1 cellular context compared by ENCODE assay signal in genomic region chr10:35685858-35686257, GRCh38.
TF ChIP-seq lines count a peak whose summit lies in the region.

No MANE protein-coding gene starts in this region.

TF ChIP-seq in HEK293, 187 proteins besides CTCF, POLR2A, EP300 and RAD21:
- TF ChIP-seq ZNF518A (tag by site-specific recombination; conservative IDR thresholded peaks at IDR 0.05; ENCODE audit: low read depth) (peak; percentile 88), OVOL3 (tag by site-specific recombination; IDR thresholded peaks at IDR 0.05) (peak; percentile 47; the same call in 1 of the 2 replicates), ZNF704 (tag by site-specific recombination; IDR thresholded peaks at IDR 0.05) (peak; percentile 72; the same call in 1 of the 2 replicates), ZNF266 (tag by site-specific recombination; IDR thresholded peaks at IDR 0.05; ENCODE audit: low read depth) (peak; percentile 88), ZNF202 (tag by site-specific recombination; IDR thresholded peaks at IDR 0.05; ENCODE audit: borderline replicate concordance) (peak; percentile 77), ZBTB8A (tag by site-specific recombination; IDR thresholded peaks at IDR 0.05) (peak; percentile 80), ZBTB1 (tag by site-specific recombination; IDR thresholded peaks at IDR 0.05) (0 out of 2 replicates have a peak, but pooled peaks have one; percentile 50), ZBTB21 (tag by site-specific recombination; IDR thresholded peaks at IDR 0.05) (peak; percentile 45; the same call in 1 of the 2 replicates), ZNF654 (tag by site-specific recombination; IDR thresholded peaks at IDR 0.05; ENCODE audit: low read depth) (peak; percentile 32), ZNF501 (tag by site-specific recombination; IDR thresholded peaks at IDR 0.05) (0 out of 2 replicates have a peak, but pooled peaks have one; percentile 32), ZNF341 (tag by site-specific recombination; IDR thresholded peaks at IDR 0.05; ENCODE audit: low read depth) (peak; percentile 33; the same call in 1 of the 2 replicates), ZNF19 (tag by site-specific recombination; IDR thresholded peaks at IDR 0.05; ENCODE audit: low read depth) (0 out of 2 replicates have a peak, but pooled peaks have one; percentile 76), ZNF138 (tag by site-specific recombination; IDR thresholded peaks at IDR 0.05; ENCODE audit: borderline replicate concordance) (0 out of 2 replicates have a peak, but pooled peaks have one; percentile 18), ZNF560 (tag by site-specific recombination; IDR thresholded peaks at IDR 0.05; ENCODE audit: borderline replicate concordance) (peak; percentile 76; the same call in 1 of the 2 replicates), ZNF18 (tag by site-specific recombination; IDR thresholded peaks at IDR 0.05) (0 out of 2 replicates have a peak, but pooled peaks have one; percentile 20), ZNF664 (tag by site-specific recombination; IDR thresholded peaks at IDR 0.05) (peak; percentile 71; the same call in 1 of the 2 replicates), GLI2 (tag by site-specific recombination; IDR thresholded peaks at IDR 0.05; ENCODE audit: borderline replicate concordance, low read depth) (peak; percentile 32; the same call in 1 of the 2 replicates), ZNF354C (tag by site-specific recombination; IDR thresholded peaks at IDR 0.05; ENCODE audit: borderline replicate concordance, low read depth) (peak; percentile 75; the same call in 1 of the 2 replicates), ZNF394 (tag by site-specific recombination; IDR thresholded peaks at IDR 0.05; ENCODE audit: borderline replicate concordance) (peak; percentile 95), ZNF404 (tag by site-specific recombination; IDR thresholded peaks at IDR 0.05) (0 out of 2 replicates have a peak, but pooled peaks have one; percentile 71), ZNF433 (tag by site-specific recombination; IDR thresholded peaks at IDR 0.05; ENCODE audit: low read depth) (peak; percentile 92), ZNF140 (tag by site-specific recombination; IDR thresholded peaks at IDR 0.05) (peak; percentile 85), ZNF292 (tag by site-specific recombination; IDR thresholded peaks at IDR 0.05; ENCODE audit: borderline replicate concordance, low read depth) (peak; percentile 56; the same call in 1 of the 2 replicates), ZNF510 (tag by site-specific recombination; IDR thresholded peaks at IDR 0.05; ENCODE audit: insufficient replicate concordance) (peak; percentile 80), ZNF426 (tag by site-specific recombination; IDR thresholded peaks at IDR 0.05) (peak; percentile 91), ZNF121 (tag by site-specific recombination; IDR thresholded peaks at IDR 0.05) (peak; percentile 54; the same call in 1 of the 2 replicates), ZNF558 (tag by site-specific recombination; IDR thresholded peaks at IDR 0.05) (0 out of 2 replicates have a peak, but pooled peaks have one; percentile 46), ZNF530 (tag by site-specific recombination; IDR thresholded peaks at IDR 0.05; ENCODE audit: low read depth) (peak; percentile 85; the same call in 1 of the 2 replicates), ZXDB (tag by site-specific recombination; IDR thresholded peaks at IDR 0.05) (peak; percentile 71), ZNF555 (tag by site-specific recombination; conservative IDR thresholded peaks at IDR 0.05) (peak; percentile 84), ZNF623 (tag by site-specific recombination; IDR thresholded peaks at IDR 0.05) (peak; percentile 76), ZFP3 (tag by site-specific recombination; IDR thresholded peaks at IDR 0.05; ENCODE audit: low read depth) (peak; percentile 52; the same call in 1 of the 2 replicates), ZNF529 (tag by site-specific recombination; IDR thresholded peaks at IDR 0.05; ENCODE audit: insufficient replicate concordance) (peak; percentile 31), ZNF514 (tag by site-specific recombination; IDR thresholded peaks at IDR 0.05) (0 out of 2 replicates have a peak, but pooled peaks have one; percentile 27)
- TF ChIP-seq, protein P1, sequence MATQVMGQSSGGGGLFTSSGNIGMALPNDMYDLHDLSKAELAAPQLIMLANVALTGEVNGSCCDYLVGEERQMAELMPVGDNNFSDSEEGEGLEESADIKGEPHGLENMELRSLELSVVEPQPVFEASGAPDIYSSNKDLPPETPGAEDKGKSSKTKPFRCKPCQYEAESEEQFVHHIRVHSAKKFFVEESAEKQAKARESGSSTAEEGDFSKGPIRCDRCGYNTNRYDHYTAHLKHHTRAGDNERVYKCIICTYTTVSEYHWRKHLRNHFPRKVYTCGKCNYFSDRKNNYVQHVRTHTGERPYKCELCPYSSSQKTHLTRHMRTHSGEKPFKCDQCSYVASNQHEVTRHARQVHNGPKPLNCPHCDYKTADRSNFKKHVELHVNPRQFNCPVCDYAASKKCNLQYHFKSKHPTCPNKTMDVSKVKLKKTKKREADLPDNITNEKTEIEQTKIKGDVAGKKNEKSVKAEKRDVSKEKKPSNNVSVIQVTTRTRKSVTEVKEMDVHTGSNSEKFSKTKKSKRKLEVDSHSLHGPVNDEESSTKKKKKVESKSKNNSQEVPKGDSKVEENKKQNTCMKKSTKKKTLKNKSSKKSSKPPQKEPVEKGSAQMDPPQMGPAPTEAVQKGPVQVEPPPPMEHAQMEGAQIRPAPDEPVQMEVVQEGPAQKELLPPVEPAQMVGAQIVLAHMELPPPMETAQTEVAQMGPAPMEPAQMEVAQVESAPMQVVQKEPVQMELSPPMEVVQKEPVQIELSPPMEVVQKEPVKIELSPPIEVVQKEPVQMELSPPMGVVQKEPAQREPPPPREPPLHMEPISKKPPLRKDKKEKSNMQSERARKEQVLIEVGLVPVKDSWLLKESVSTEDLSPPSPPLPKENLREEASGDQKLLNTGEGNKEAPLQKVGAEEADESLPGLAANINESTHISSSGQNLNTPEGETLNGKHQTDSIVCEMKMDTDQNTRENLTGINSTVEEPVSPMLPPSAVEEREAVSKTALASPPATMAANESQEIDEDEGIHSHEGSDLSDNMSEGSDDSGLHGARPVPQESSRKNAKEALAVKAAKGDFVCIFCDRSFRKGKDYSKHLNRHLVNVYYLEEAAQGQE (tag by site-specific recombination; IDR thresholded peaks at IDR 0.05): peak; percentile 73
- TF ChIP-seq, protein P2, sequence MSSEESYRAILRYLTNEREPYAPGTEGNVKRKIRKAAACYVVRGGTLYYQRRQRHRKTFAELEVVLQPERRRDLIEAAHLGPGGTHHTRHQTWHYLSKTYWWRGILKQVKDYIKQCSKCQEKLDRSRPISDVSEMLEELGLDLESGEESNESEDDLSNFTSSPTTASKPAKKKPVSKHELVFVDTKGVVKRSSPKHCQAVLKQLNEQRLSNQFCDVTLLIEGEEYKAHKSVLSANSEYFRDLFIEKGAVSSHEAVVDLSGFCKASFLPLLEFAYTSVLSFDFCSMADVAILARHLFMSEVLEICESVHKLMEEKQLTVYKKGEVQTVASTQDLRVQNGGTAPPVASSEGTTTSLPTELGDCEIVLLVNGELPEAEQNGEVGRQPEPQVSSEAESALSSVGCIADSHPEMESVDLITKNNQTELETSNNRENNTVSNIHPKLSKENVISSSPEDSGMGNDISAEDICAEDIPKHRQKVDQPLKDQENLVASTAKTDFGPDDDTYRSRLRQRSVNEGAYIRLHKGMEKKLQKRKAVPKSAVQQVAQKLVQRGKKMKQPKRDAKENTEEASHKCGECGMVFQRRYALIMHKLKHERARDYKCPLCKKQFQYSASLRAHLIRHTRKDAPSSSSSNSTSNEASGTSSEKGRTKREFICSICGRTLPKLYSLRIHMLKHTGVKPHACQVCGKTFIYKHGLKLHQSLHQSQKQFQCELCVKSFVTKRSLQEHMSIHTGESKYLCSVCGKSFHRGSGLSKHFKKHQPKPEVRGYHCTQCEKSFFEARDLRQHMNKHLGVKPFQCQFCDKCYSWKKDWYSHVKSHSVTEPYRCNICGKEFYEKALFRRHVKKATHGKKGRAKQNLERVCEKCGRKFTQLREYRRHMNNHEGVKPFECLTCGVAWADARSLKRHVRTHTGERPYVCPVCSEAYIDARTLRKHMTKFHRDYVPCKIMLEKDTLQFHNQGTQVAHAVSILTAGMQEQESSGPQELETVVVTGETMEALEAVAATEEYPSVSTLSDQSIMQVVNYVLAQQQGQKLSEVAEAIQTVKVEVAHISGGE (tag by site-specific recombination; conservative IDR thresholded peaks at IDR 0.05; ENCODE audit: low read depth): peak; percentile 82
